15 cellular contexts compared by ENCODE assay signal in genomic region chr3:47012342-47013230, GRCh38. TPM values are rescaled to one million over a fixed set of nuclear protein-coding genes. Genes with fewer than 3 reads are reported as not detected.
A peak's percentile ranks its signal among the peaks of the same experiment; 100 is the strongest.
DNase-seq lines count a peak whose midpoint lies in the region; ATAC-seq and TF ChIP-seq lines count a peak whose summit lies in the region.
"Had no signal": no experiment of that assay in that cellular context is flagged by ENCODE, and none has a peak within 500 bp of the region (broad histone marks: within the 10 kb centered on the region; RNA-seq: fewer than 3 reads in every experiment).

No MANE protein-coding gene starts in this region.

- no peak for TF ChIP-seq POLR2A in spleen (IDR thresholded peaks at IDR 0.05)

- H3K4me3 Mint-ChIP-seq in endodermal cell = no peak overlapping the region

- peaks cover 20% of the 10 kb centered on the region for H3K36me3 Mint-ChIP-seq in endodermal cell (ENCODE audit: low read depth)

- peaks cover 7% of the 10 kb centered on the region for H3K4me1 Mint-ChIP-seq in endodermal cell

- H3K4me3 ChIP-seq in endodermal cell (ENCODE audit: low read length) (no peak overlapping the region), spleen (no peak overlapping the region)
- H3K4me3 ChIP-seq: heart right ventricle, ovary had no signal

- H3K27me3 Mint-ChIP-seq in endodermal cell (ENCODE audit: insufficient read depth) = no peaks in the 10 kb centered on the region

- DNase-seq in activated effector memory CD4-positive, alpha-beta T cell treated with anti-CD3 and anti-CD28 coated beads, Interleukin-2, amount 50 U/mL, for 16 hours = peak; percentile 60
- no peak for DNase-seq in activated effector memory CD4-positive, alpha-beta T cell treated with Interleukin-2 at 50 U/mL for 16 hours
- DNase-seq in NCI-H524 treated with DMSO at 0.1 percent for 48 hours (lab: John Stamatoyannopoulos, UW) (peak; percentile 69), endodermal cell (peak; percentile 52), spleen (peak; percentile 64), T-helper 9 cell (no peak)
- DNase-seq in activated CD4-positive, alpha-beta T cell treated with anti-CD3 and anti-CD28 coated beads, Interleukin-2, amount 50 U/mL, for 48 hours = no peak
- DNase-seq: ACHN; DMS53; heart right ventricle; NCI-H510A; SHP77; stimulated activated naive CD4-positive, alpha-beta T cell had no signal

- peak overlapping the region; percentile 35 for H3K27ac Mint-ChIP-seq in endodermal cell

- 94 to 98% methylated on average over 6 to 10 of the region's 10 CpGs for WGBS in endodermal cell (ENCODE audit: insufficient coverage in 1 of 2, insufficient read length in 1 of 2), 2 experiments
- 79 to 92% (median 88%) methylated on average over 10 of the region's 10 CpGs for WGBS in spleen, 5 donors

- H3K9ac ChIP-seq in endodermal cell (ENCODE audit: extremely low read depth, low read length, poor library complexity, severe bottlenecking) = no peak overlapping the region

- intact Hi-C loops in spleen (cut with DNase I; ENCODE audit: low total_unique reads) = no loop called here

- H3K4me1 ChIP-seq in endodermal cell (ENCODE audit: control insufficient read depth, insufficient read depth, low read length) (no peaks in the 10 kb centered on the region), spleen (peaks cover 9 to 45% (median 30%) of the 10 kb centered on the region in 6 donors)

- TF ChIP-seq CTCF in endodermal cell (conservative IDR thresholded peaks at IDR 0.05) (no peak), spleen (IDR thresholded peaks at IDR 0.05 in 8 of 11, conservative IDR thresholded peaks at IDR 0.05 in 3 of 11) (no peak)

- H3K9me3 Mint-ChIP-seq in endodermal cell = no peaks in the 10 kb centered on the region

- no peak for ATAC-seq in HG02884 (IDR thresholded peaks at IDR 0.05; ENCODE audit: unreplicated experiment)
- ATAC-seq: heart right ventricle had no signal

- no peaks in the 10 kb centered on the region for H3K27me3 ChIP-seq in endodermal cell (ENCODE audit: control insufficient read depth, insufficient read depth, low read length, poor library complexity, severe bottlenecking)
- H3K27me3 ChIP-seq in spleen (replicated peaks in 1 of 7) = no peaks in the 10 kb centered on the region
- H3K27me3 ChIP-seq: heart right ventricle, ovary had no signal

- no peak overlapping the region for H3K27ac ChIP-seq in endodermal cell (ENCODE audit: low read depth, low read length)
- peak overlapping the region in 1 of 8 donors; percentile 9 for H3K27ac ChIP-seq in spleen
- H3K27ac ChIP-seq: heart right ventricle, ovary had no signal

- H3K9me3 ChIP-seq in endodermal cell (ENCODE audit: control insufficient read depth, low read length) (no peaks in the 10 kb centered on the region), spleen (no peaks in the 10 kb centered on the region)
- H3K9me3 ChIP-seq: heart right ventricle, ovary had no signal

- peaks cover 36% of the 10 kb centered on the region for H3K36me3 ChIP-seq in endodermal cell (ENCODE audit: control insufficient read depth, insufficient read depth, low read length)
- H3K36me3 ChIP-seq in spleen = peaks cover 0 to 89% (median 23%) of the 10 kb centered on the region in 6 donors
- H3K36me3 ChIP-seq: ovary had no signal

RNA-seq across cellular contexts. Expression of gene NBEAL2, which starts 33.1 kb away (rescaled TPM):
- 10 to 100 TPM; 59.2 to 64.0 TPM for total RNA-seq in endodermal cell
- polyA plus RNA-seq in endodermal cell (2013, experiment 1 of 2) = 22.9 TPM
- 17.8 TPM for polyA plus RNA-seq in endodermal cell (2013, experiment 2 of 2)
- total RNA-seq in spleen = 100 to 1,000 TPM; 101 to 271 (median 162) TPM
- 100 to 1,000 TPM in 2 of 3 donors, 10 to 100 TPM in 1; 44.0 to 126 (median 119) TPM for polyA plus RNA-seq in spleen

RNA-seq across cellular contexts. Expression of gene CCDC12, which starts 36.0 kb away (rescaled TPM):
- 10 to 100 TPM; 46.7 to 47.8 TPM for total RNA-seq in endodermal cell
- 44.4 TPM for polyA plus RNA-seq in endodermal cell (2013, experiment 1 of 2)
- 41.1 TPM for polyA plus RNA-seq in endodermal cell (2013, experiment 2 of 2)
- 10 to 100 TPM; 36.5 to 71.4 (median 54.7) TPM for total RNA-seq in spleen
- polyA plus RNA-seq in spleen = 100 to 1,000 TPM in 2 of 3 donors, 10 to 100 TPM in 1; 93.5 to 124 (median 105) TPM

Comparison
In these comparisons a context has a peak if more than half of its experiments do, and no peak if none do; other contexts are left out.
1. DNase-seq: peak in activated effector memory CD4-positive, alpha-beta T cell treated with anti-CD3 and anti-CD28 coated beads, Interleukin-2, amount 50 U/mL, for 16 hours (single experiment), NCI-H524 treated with DMSO at 0.1 percent for 48 hours (single experiment), endodermal cell (single experiment) and spleen (single experiment); none in activated effector memory CD4-positive, alpha-beta T cell treated with Interleukin-2 at 50 U/mL for 16 hours (single experiment), T-helper 9 cell (single experiment) and activated CD4-positive, alpha-beta T cell treated with anti-CD3 and anti-CD28 coated beads, Interleukin-2, amount 50 U/mL, for 48 hours (0 of 2).